ENCODE assay signal across 8 cellular contexts in the genomic region with DNA sequence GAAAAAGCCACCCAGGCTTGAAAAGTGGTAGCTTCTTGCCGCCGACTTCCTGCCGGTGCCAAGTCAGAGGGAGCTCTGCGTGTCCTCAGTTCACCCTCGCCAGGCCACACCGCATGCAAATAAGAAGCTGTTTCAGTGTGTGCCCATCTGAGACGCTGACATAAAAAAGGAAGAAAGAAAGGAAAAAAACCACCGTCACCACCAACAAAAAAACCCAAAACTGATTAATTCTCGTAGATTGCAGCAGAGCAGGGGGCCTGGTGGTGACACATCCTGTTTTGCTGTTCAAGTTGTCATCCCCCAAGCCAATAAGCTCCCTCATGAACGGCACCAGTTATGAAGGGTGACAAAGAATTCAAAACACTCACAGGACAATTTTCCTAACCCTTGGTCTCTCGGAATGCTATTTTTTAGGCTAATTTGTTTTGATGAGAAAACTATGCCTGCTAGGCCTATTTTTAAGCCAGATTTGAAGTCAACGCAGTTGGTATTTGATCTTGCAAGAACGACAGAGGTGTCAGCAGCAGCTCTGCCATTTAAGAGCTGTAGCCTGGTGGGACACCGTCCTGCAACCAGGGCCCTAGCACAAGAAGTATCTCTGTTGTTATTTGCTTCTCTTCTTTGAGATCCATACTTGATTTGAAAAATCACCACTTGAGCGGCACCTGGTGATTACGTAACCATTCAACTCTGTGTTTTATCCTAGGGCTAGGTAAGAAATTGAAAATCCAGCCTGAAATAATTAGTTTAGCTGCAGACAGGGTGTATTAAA.
A peak's percentile ranks its signal among the peaks of the same experiment; 100 is the strongest.
DNase-seq lines count a peak whose midpoint lies in the region; ATAC-seq and TF ChIP-seq lines count a peak whose summit lies in the region.

No MANE protein-coding gene starts in this region.

- H3K27me3 Mint-ChIP-seq in activated CD4-positive, alpha-beta T cell treated with anti-CD3 and anti-CD28 coated beads, Interleukin-2, amount 10 ng/mL, durations not matched to agents 24 days and 14 days: no peaks in the 10 kb centered on the region

- peak; percentile 92 for ATAC-seq in GM21381 (IDR thresholded peaks at IDR 0.05; ENCODE audit: unreplicated experiment)

- H3K9me3 Mint-ChIP-seq in activated CD4-positive, alpha-beta T cell treated with anti-CD3 and anti-CD28 coated beads, Interleukin-2, amount 10 ng/mL, durations not matched to agents 24 days and 14 days: peaks cover 15% of the 10 kb centered on the region

- TF ChIP-seq CTCF in C4-2B (conservative IDR thresholded peaks at IDR 0.05): no peak

- peak; percentile 94 for DNase-seq in Jurkat, Clone E6-1 (ENCODE audit: low read depth, low spot score)
- DNase-seq in activated CD4-positive, alpha-beta T cell treated with anti-CD3 and anti-CD28 coated beads, Interleukin-2, amount 10 ng/mL, durations not matched to agents 24 days and 14 days: peak; percentile 91
- DNase-seq in effector memory CD4-positive, alpha-beta T cell: peak; percentile 71 to 78 (median 72)
- peak; percentile 83 for DNase-seq in posterior vena cava (ENCODE audit: low spot score)
- no peak for DNase-seq in NCI-H2171 (lab: John Stamatoyannopoulos, UW)
- no peak for DNase-seq in DMS114 treated with DMSO at 0.1 percent for 48 hours (lab: John Stamatoyannopoulos, UW; ENCODE audit: unreplicated experiment)

- no peaks in the 10 kb centered on the region for H3K27me3 ChIP-seq in effector memory CD4-positive, alpha-beta T cell (replicated peaks; ENCODE audit: control insufficient read depth, insufficient read depth, low read length, poor library complexity, severe bottlenecking)

- H3K36me3 Mint-ChIP-seq in activated CD4-positive, alpha-beta T cell treated with anti-CD3 and anti-CD28 coated beads, Interleukin-2, amount 10 ng/mL, durations not matched to agents 24 days and 14 days (ENCODE audit: low read depth): peaks cover 13% of the 10 kb centered on the region

- intact Hi-C loops in activated CD4-positive, alpha-beta T cell treated with anti-CD3 and anti-CD28 coated beads, Interleukin-2, amount 10 ng/mL, durations not matched to agents 24 days and 14 days (cut with micrococcal nuclease): loop anchor here (1.0 kb wide), 6 partner anchors 53 to 218 kb away; partner anchors contain the start of gene PFKFB3
- intact Hi-C loops in posterior vena cava (cut with DNase I): no loop called here

- H3K36me3 ChIP-seq in effector memory CD4-positive, alpha-beta T cell (ENCODE audit: control insufficient read depth, insufficient read depth, low read length): no peaks in the 10 kb centered on the region

- peak overlapping the region; percentile 26 for H3K27ac ChIP-seq in C4-2B
- H3K27ac ChIP-seq in effector memory CD4-positive, alpha-beta T cell (ENCODE audit: insufficient read depth, low read length, poor library complexity, severe bottlenecking): peak overlapping the region; percentile 74

- no peaks in the 10 kb centered on the region for H3K9me3 ChIP-seq in effector memory CD4-positive, alpha-beta T cell (ENCODE audit: control insufficient read depth, low read length)

- H3K4me1 Mint-ChIP-seq in activated CD4-positive, alpha-beta T cell treated with anti-CD3 and anti-CD28 coated beads, Interleukin-2, amount 10 ng/mL, durations not matched to agents 24 days and 14 days: peaks cover 46% of the 10 kb centered on the region

- H3K27ac Mint-ChIP-seq in activated CD4-positive, alpha-beta T cell treated with anti-CD3 and anti-CD28 coated beads, Interleukin-2, amount 10 ng/mL, durations not matched to agents 24 days and 14 days: peak overlapping the region; percentile 92

- peak overlapping the region; percentile 46 for H3K4me3 ChIP-seq in Jurkat, Clone E6-1 (ENCODE audit: low read length)
- no peak overlapping the region for H3K4me3 ChIP-seq in effector memory CD4-positive, alpha-beta T cell (ENCODE audit: insufficient read depth, low read depth, low read length, poor library complexity, severe bottlenecking)

- peak overlapping the region; percentile 78 for H3K4me3 Mint-ChIP-seq in activated CD4-positive, alpha-beta T cell treated with anti-CD3 and anti-CD28 coated beads, Interleukin-2, amount 10 ng/mL, durations not matched to agents 24 days and 14 days

- peaks cover 27% of the 10 kb centered on the region for H3K4me1 ChIP-seq in effector memory CD4-positive, alpha-beta T cell (ENCODE audit: control insufficient read depth, insufficient read depth, low read length, poor library complexity, severe bottlenecking)

Comparison
In these comparisons a context has a peak if more than half of its experiments do, and no peak if none do; other contexts are left out.
1. DNase-seq: peak in Jurkat, Clone E6-1 (single experiment), activated CD4-positive, alpha-beta T cell treated with anti-CD3 and anti-CD28 coated beads, Interleukin-2, amount 10 ng/mL, durations not matched to agents 24 days and 14 days (single experiment), effector memory CD4-positive, alpha-beta T cell (3 of 3) and posterior vena cava (single experiment); none in NCI-H2171 (single experiment) and DMS114 treated with DMSO at 0.1 percent for 48 hours (single experiment).